ENCODE assay signal across 24 cellular contexts in genomic region chr5:10272053-10272869, GRCh38. TPM values are rescaled to one million over a fixed set of nuclear protein-coding genes. Genes with fewer than 3 reads are reported as not detected.
DNase-seq lines count a peak whose midpoint lies in the region; ATAC-seq and TF ChIP-seq lines count a peak whose summit lies in the region.
"Had no signal": no experiment of that assay in that cellular context is flagged by ENCODE, and none has a peak within 500 bp of the region (broad histone marks: within the 10 kb centered on the region; RNA-seq: fewer than 3 reads in every experiment).

No MANE protein-coding gene starts in this region.

- H3K4me2 ChIP-seq in BLaER1, result peak overlapping the region; percentile 45

- intact Hi-C loops in CD4-positive, alpha-beta T cell (cut with DNase I, micrococcal nuclease), result no loop called here
- intact Hi-C loops in esophagus muscularis mucosa (cut with DNase I), result no loop called here
- intact Hi-C loops in CD4-positive, alpha-beta memory T cell (cut with micrococcal nuclease), result no loop called here

- CTCF ChIA-PET in WTC11 (lab: Charles Lee), result no interaction called here
- CTCF ChIA-PET in CD4-positive, alpha-beta T cell (lab: Charles Lee), result no interaction called here
- CTCF ChIA-PET in CD4-positive, alpha-beta memory T cell (lab: Charles Lee; ENCODE audit: partially characterized antibody), result interaction anchor here (1.2 kb wide), 1 partner anchor 12 kb away, joined by 4 read pairs; no protein-coding TSS in a partner anchor

- H3K27ac ChIP-seq in BLaER1 (no peak overlapping the region), esophagus muscularis mucosa (replicated peaks in 1 of 4) (no peak overlapping the region)
- no peak overlapping the region for H3K27ac ChIP-seq in CD4-positive, alpha-beta T cell (ENCODE audit: low read depth, low read length)
- no peak overlapping the region for H3K27ac ChIP-seq in CD4-positive, alpha-beta memory T cell (ENCODE audit: low read depth, low read length)

- H3K36me3 ChIP-seq in BLaER1, result no peaks in the 10 kb centered on the region
- no peaks in the 10 kb centered on the region for H3K36me3 ChIP-seq in esophagus muscularis mucosa
- no peaks in the 10 kb centered on the region for H3K36me3 ChIP-seq in CD4-positive, alpha-beta memory T cell (ENCODE audit: insufficient read depth, low read length)
- H3K36me3 ChIP-seq: BE2C had no signal

- H3K4me3 Mint-ChIP-seq in WTC11, result no peak overlapping the region
- no peak overlapping the region for H3K4me3 Mint-ChIP-seq in endothelial cell (ENCODE audit: unreplicated experiment)
- H3K4me3 Mint-ChIP-seq in CD4-positive, alpha-beta T cell, result no peak overlapping the region
- peak overlapping the region in 1 of 8 donors; percentile 24 for H3K4me3 Mint-ChIP-seq in CD4-positive, alpha-beta memory T cell
- H3K4me3 Mint-ChIP-seq: CD8-positive, alpha-beta T cell had no signal

- H3K4me3 ChIP-seq in BLaER1 (no peak overlapping the region), esophagus muscularis mucosa (no peak overlapping the region)
- H3K4me3 ChIP-seq in CD4-positive, alpha-beta memory T cell (ENCODE audit: low read length in 2 of 2), result no peak overlapping the region

- 75% methylated on average over 8 of the region's 8 CpGs for WGBS in esophagus muscularis mucosa

- no peaks in the 10 kb centered on the region for H4K20me1 ChIP-seq in BLaER1

- no peak overlapping the region for H3K9ac ChIP-seq in BLaER1

- H3K27me3 Mint-ChIP-seq in WTC11 (ENCODE audit: low read depth) (no peaks in the 10 kb centered on the region; the same call in 1 of the 2 replicates), endothelial cell (ENCODE audit: unreplicated experiment) (peaks cover 4% of the 10 kb centered on the region)
- H3K27me3 Mint-ChIP-seq in CD4-positive, alpha-beta T cell, result no peaks in the 10 kb centered on the region
- peaks cover 0 to 4% of the 10 kb centered on the region in 2 donors for H3K27me3 Mint-ChIP-seq in CD4-positive, alpha-beta memory T cell

- TF ChIP-seq POLR2A in esophagus muscularis mucosa (IDR thresholded peaks at IDR 0.05; ENCODE audit: low read depth), result no peak

- H3K27me3 ChIP-seq in BLaER1 (no peaks in the 10 kb centered on the region), esophagus muscularis mucosa (no peaks in the 10 kb centered on the region)
- peaks cover 4% of the 10 kb centered on the region for H3K27me3 ChIP-seq in CD4-positive, alpha-beta T cell (ENCODE audit: control insufficient read depth, insufficient read depth, low read length)
- H3K27me3 ChIP-seq in CD4-positive, alpha-beta memory T cell (ENCODE audit: insufficient read depth, low read length), result no peaks in the 10 kb centered on the region
- H3K27me3 ChIP-seq: BE2C had no signal

- peaks cover 10% of the 10 kb centered on the region for H3K9me3 ChIP-seq in BLaER1
- H3K9me3 ChIP-seq in CD4-positive, alpha-beta T cell (ENCODE audit: control insufficient read depth, low read length), result no peaks in the 10 kb centered on the region
- H3K9me3 ChIP-seq in esophagus muscularis mucosa, result no peaks in the 10 kb centered on the region
- H3K9me3 ChIP-seq in CD4-positive, alpha-beta memory T cell (ENCODE audit: control insufficient read depth in 1 of 2, low read length in 2 of 2), result no peaks in the 10 kb centered on the region
- H3K9me3 ChIP-seq: BE2C had no signal

- H3K4me1 ChIP-seq in BLaER1 (peaks cover 25% of the 10 kb centered on the region), esophagus muscularis mucosa (no peaks in the 10 kb centered on the region)
- no peaks in the 10 kb centered on the region for H3K4me1 ChIP-seq in CD4-positive, alpha-beta memory T cell (ENCODE audit: insufficient read depth, low read length)
- H3K4me1 ChIP-seq: BE2C had no signal

- peak; percentile 21; the same call in 1 of the 2 replicates for ATAC-seq in WTC11
- ATAC-seq in CD4-positive, alpha-beta T cell (ENCODE audit: poor library complexity), result no peak
- ATAC-seq: CD8-positive, alpha-beta T cell; Panc1; Right ventricle myocardium inferior had no signal

- POLR2A ChIA-PET in WTC11 (lab: Charles Lee), result no interaction called here
- POLR2A ChIA-PET in CD4-positive, alpha-beta T cell (lab: Charles Lee), result no interaction called here
- POLR2A ChIA-PET in CD4-positive, alpha-beta memory T cell (lab: Charles Lee; ENCODE audit: partially characterized antibody), result no interaction called here

- no peaks in the 10 kb centered on the region; the same call in 1 of the 2 replicates for H3K36me3 Mint-ChIP-seq in WTC11
- no peaks in the 10 kb centered on the region for H3K36me3 Mint-ChIP-seq in endothelial cell (ENCODE audit: low read depth, unreplicated experiment)
- no peaks in the 10 kb centered on the region for H3K36me3 Mint-ChIP-seq in CD4-positive, alpha-beta T cell (ENCODE audit: low read depth)
- H3K36me3 Mint-ChIP-seq in CD4-positive, alpha-beta memory T cell, result no peaks in the 10 kb centered on the region
- H3K36me3 Mint-ChIP-seq: CD8-positive, alpha-beta T cell had no signal

- DNase-seq in Daoy (ENCODE audit: low read depth), result peak; percentile 22
- no peak for DNase-seq in WTC11 (ENCODE audit: low spot score)
- DNase-seq in endothelial cell (ENCODE audit: low spot score), result no peak
- DNase-seq in CD4-positive, alpha-beta T cell, result no peak
- no peak for DNase-seq in GM19238 (ENCODE audit: insufficient read length, low spot score)
- no peak for DNase-seq in esophagus muscularis mucosa (ENCODE audit: extremely low spot score)
- DNase-seq in CD4-positive, alpha-beta memory T cell, result no peak
- DNase-seq: BE2C; Calu3; CD8-positive, alpha-beta T cell; DMS153; GDM1; GOT3; Kasumi-1; NCI-H1694; NCI-H2081; NCI-H2171; NCI-H345; NCI-H524; NCI-H82 had no signal

- H3K27ac Mint-ChIP-seq in WTC11 (no peak overlapping the region), endothelial cell (ENCODE audit: unreplicated experiment) (peak overlapping the region; percentile 67)
- no peak overlapping the region for H3K27ac Mint-ChIP-seq in CD4-positive, alpha-beta T cell
- peak overlapping the region in 1 of 7 donors; percentile 21 for H3K27ac Mint-ChIP-seq in CD4-positive, alpha-beta memory T cell
- H3K27ac Mint-ChIP-seq: CD8-positive, alpha-beta T cell had no signal

- TF ChIP-seq EP300 in esophagus muscularis mucosa (IDR thresholded peaks at IDR 0.05), result no peak

- no peak for TF ChIP-seq CTCF in WTC11 (IDR thresholded peaks at IDR 0.05)
- no peak for TF ChIP-seq CTCF in endothelial cell (IDR thresholded peaks at IDR 0.05; ENCODE audit: unreplicated experiment)
- TF ChIP-seq CTCF in CD4-positive, alpha-beta T cell (IDR thresholded peaks at IDR 0.05), result no peak
- TF ChIP-seq CTCF in esophagus muscularis mucosa (IDR thresholded peaks at IDR 0.05), result no peak

- H3K4me1 Mint-ChIP-seq in WTC11 (peaks cover 51% of the 10 kb centered on the region), endothelial cell (ENCODE audit: unreplicated experiment) (peaks cover 33% of the 10 kb centered on the region)
- peaks cover 4% of the 10 kb centered on the region for H3K4me1 Mint-ChIP-seq in CD4-positive, alpha-beta T cell (ENCODE audit: low read depth)
- peaks cover 0 to 32% (median 16%) of the 10 kb centered on the region in 4 donors for H3K4me1 Mint-ChIP-seq in CD4-positive, alpha-beta memory T cell

- H3K9me3 Mint-ChIP-seq in WTC11 (no peaks in the 10 kb centered on the region), endothelial cell (ENCODE audit: unreplicated experiment) (no peaks in the 10 kb centered on the region)
- no peaks in the 10 kb centered on the region for H3K9me3 Mint-ChIP-seq in CD4-positive, alpha-beta T cell
- H3K9me3 Mint-ChIP-seq in CD4-positive, alpha-beta memory T cell, result peaks cover 0 to 2% (median 0%) of the 10 kb centered on the region in 8 donors
- H3K9me3 Mint-ChIP-seq: CD8-positive, alpha-beta T cell had no signal

TF ChIP-seq in WTC11, 78 proteins besides CTCF, POLR2A, EP300 and RAD21 (continues in another document):
- no peak for TF ChIP-seq E2F4 (CRISPR knock-in tag; IDR thresholded peaks at IDR 0.05; ENCODE audit: borderline replicate concordance, low read depth)

RNA-seq across cellular contexts. Expression of gene CCT5, which starts 22.2 kb away (rescaled TPM):
- total RNA-seq in Daoy (2014; rRNA removed; shearing (Covaris generic)), result 1,061 and 1,231 TPM in 2 replicates
- total RNA-seq in WTC11 (2021), result 481 to 548 TPM (median 496 TPM) in 3 replicates
- total RNA-seq in endothelial cell (ENCODE audit: unreplicated experiment), result 244 TPM
- 10 to 100 TPM; 27.4 to 32.0 TPM for total RNA-seq in CD4-positive, alpha-beta T cell
- 100 to 1,000 TPM; 100 to 165 (median 142) TPM for total RNA-seq in esophagus muscularis mucosa
- total RNA-seq in CD4-positive, alpha-beta memory T cell, result 10 to 100 TPM; 92.7 to 93.3 TPM
- 100 to 1,000 TPM; 203 to 236 TPM for polyA plus RNA-seq in CD4-positive, alpha-beta memory T cell

RNA-seq across cellular contexts. Expression of gene ATPSCKMT, which starts 22.6 kb away (rescaled TPM):
- total RNA-seq in Daoy (2014; rRNA removed; shearing (Covaris generic)), result 30.3 and 31.4 TPM in 2 replicates
- total RNA-seq in WTC11 (2021) (10.3 to 15.7 TPM (median 11.8 TPM) in 3 replicates), endothelial cell (ENCODE audit: unreplicated experiment) (14.4 TPM), esophagus muscularis mucosa (10 to 100 TPM in 2 of 4 donors, 1 to 10 TPM in 2; 7.6 to 18.4 (median 10.2) TPM)
- 1 to 10 TPM; 2.6 to 3.2 TPM for total RNA-seq in CD4-positive, alpha-beta T cell
- 10 to 100 TPM; 15.9 to 17.9 TPM for total RNA-seq in CD4-positive, alpha-beta memory T cell
- polyA plus RNA-seq in CD4-positive, alpha-beta memory T cell, result 10 to 100 TPM in 1 of 2 donors, 1 to 10 TPM in 1; 8.6 to 11.4 TPM

RNA-seq across cellular contexts. Expression of gene CMBL, which starts 35.4 kb away (rescaled TPM):
- 1.2 and 1.4 TPM in 2 replicates for total RNA-seq in Daoy (2014; rRNA removed; shearing (Covaris generic))
- total RNA-seq in WTC11 (2021) (26.7 to 34.0 TPM (median 27.7 TPM) in 3 replicates), endothelial cell (ENCODE audit: unreplicated experiment) (13.1 TPM), esophagus muscularis mucosa (1 to 10 TPM; 3.8 to 7.8 (median 5.1) TPM)
- under 1 TPM in 1 of 2 experiments, not detected in 1; 0.36 TPM for total RNA-seq in CD4-positive, alpha-beta T cell
- total RNA-seq in CD4-positive, alpha-beta memory T cell, result 1 to 10 TPM; 1.5 to 1.9 TPM
- under 1 TPM in 1 of 2 donors, not detected in 1; 0.33 TPM for polyA plus RNA-seq in CD4-positive, alpha-beta memory T cell
- total RNA-seq: CD8-positive, alpha-beta T cell; SK-MEL-5 had no signal
